Comparison of ENCODE assay signal across 19 cellular contexts in genomic region chr18:56210466-56210865, GRCh38.
DNase-seq lines count a peak whose midpoint lies in the region; ATAC-seq and TF ChIP-seq lines count a peak whose summit lies in the region.
"Had no signal": no experiment of that assay in that cellular context is flagged by ENCODE, and none has a peak within 500 bp of the region (broad histone marks: within the 10 kb centered on the region; RNA-seq: fewer than 3 reads in every experiment).

No MANE protein-coding gene starts in this region.

- POLR2A ChIA-PET in IMR-90 (lab: Charles Lee; ENCODE audit: unreplicated experiment), result no interaction called here

- H3K4me2 ChIP-seq in BLaER1 treated with 17β-estradiol and CSF1 and Interleukin-3, amounts not matched to agents 10 nM and 100 nM, result peak overlapping the region in 9 of 11 experiments; percentile 17 to 82 (median 76); a peak in 18 of 22 replicates
- H3K4me2 ChIP-seq in IMR-90 (ENCODE audit: low read depth, low read length), result no peak overlapping the region

- no peaks in the 10 kb centered on the region for H3K79me1 ChIP-seq in IMR-90 (ENCODE audit: low read depth in 1 of 2, low read length in 2 of 2)

- H2BK15ac ChIP-seq in IMR-90 (ENCODE audit: low read depth, low read length), result no peak overlapping the region

- WGBS in IMR-90 (ENCODE audit: extremely low coverage in 2 of 2, insufficient read length in 1 of 2), 2 experiments, result no CpG with 5 or more reads among the region's 1 CpG
- 66% methylated on average over 1 of the region's 1 CpG for WGBS in right cardiac atrium
- WGBS in aorta, 2 donors, result 71 to 74% methylated on average over 1 of the region's 1 CpG

- no peak overlapping the region for H4K8ac ChIP-seq in IMR-90 (ENCODE audit: low read depth in 2 of 2, low read length in 2 of 2)

- no peak overlapping the region for H3K14ac ChIP-seq in IMR-90 (replicated peaks; ENCODE audit: low read depth, low read length)

- peak overlapping the region in 5 of 10 experiments; percentile 6 to 13 (median 8); a peak in 6 of 20 replicates for H3K4me3 ChIP-seq in BLaER1 treated with 17β-estradiol and CSF1 and Interleukin-3, amounts not matched to agents 10 nM and 100 nM
- H3K4me3 ChIP-seq in IMR-90 (ENCODE audit: insufficient read depth, low read depth, low read length) (no peak overlapping the region), right cardiac atrium (ENCODE audit: low read length) (no peak overlapping the region), aorta (ENCODE audit: low read length in 2 of 2) (no peak overlapping the region)
- H3K4me3 ChIP-seq: GM12878 had no signal

- H3K4me3 Mint-ChIP-seq in glutamatergic neuron (ENCODE audit: unreplicated experiment), result no peak overlapping the region
- H3K4me3 Mint-ChIP-seq: CD14-positive monocyte; CD4-positive, alpha-beta memory T cell; HFFc6; IgD-negative memory B cell had no signal

- in situ Hi-C loops in IMR-90 (cut with MboI; ENCODE audit: low sequenced_read_pairs), result no loop called here

- no TSS peak for BruUV-seq in IMR-90 (replicated peaks; lab: Mats Ljungman, UMichigan)

- dilution Hi-C loops in IMR-90 (cut with HindIII; ENCODE audit: low sequenced_read_pairs, unreplicated experiment), result no loop called here

- no peak for TF ChIP-seq CTCF in IMR-90 (conservative IDR thresholded peaks at IDR 0.05; ENCODE audit: low read depth, low read length)
- no peak for TF ChIP-seq CTCF in glutamatergic neuron (IDR thresholded peaks at IDR 0.05; ENCODE audit: partially characterized antibody, unreplicated experiment)

- peak overlapping the region in 6 of 11 experiments; percentile 5 to 79 (median 74); a peak in 12 of 22 replicates for H3K9ac ChIP-seq in BLaER1 treated with 17β-estradiol and CSF1 and Interleukin-3, amounts not matched to agents 10 nM and 100 nM
- no peak overlapping the region for H3K9ac ChIP-seq in IMR-90 (ENCODE audit: low read depth, low read length)

- peaks cover 0 to 24% (median 4%) of the 10 kb centered on the region in 11 experiments; a peak in 16 of 22 replicates for H3K9me3 ChIP-seq in BLaER1 treated with 17β-estradiol and CSF1 and Interleukin-3, amounts not matched to agents 10 nM and 100 nM (replicated peaks in 1 of 11)
- H3K9me3 ChIP-seq in IMR-90 (ENCODE audit: control insufficient read depth, insufficient read depth, low read length), result no peaks in the 10 kb centered on the region
- no peaks in the 10 kb centered on the region for H3K9me3 ChIP-seq in right cardiac atrium (ENCODE audit: control insufficient read depth, low read length)
- no peaks in the 10 kb centered on the region for H3K9me3 ChIP-seq in aorta (ENCODE audit: control insufficient read depth, low read length)
- H3K9me3 ChIP-seq: BE2C had no signal

- no peak overlapping the region for H3K18ac ChIP-seq in IMR-90 (ENCODE audit: low read depth, low read length)

- no peaks in the 10 kb centered on the region for H3K36me3 ChIP-seq in BLaER1 treated with 17β-estradiol and CSF1 and Interleukin-3, amounts not matched to agents 10 nM and 100 nM
- H3K36me3 ChIP-seq in IMR-90 (ENCODE audit: control insufficient read depth, insufficient read depth, low read length), result no peaks in the 10 kb centered on the region
- no peaks in the 10 kb centered on the region for H3K36me3 ChIP-seq in aorta (ENCODE audit: control insufficient read depth in 1 of 2, insufficient read depth in 2 of 2, low read length in 1 of 2)
- H3K36me3 ChIP-seq: BE2C had no signal

- no peak overlapping the region for H2AK9ac ChIP-seq in IMR-90 (replicated peaks; ENCODE audit: low read depth, low read length, poor library complexity)

- H4K91ac ChIP-seq in IMR-90 (ENCODE audit: insufficient read depth, low read depth, low read length), result no peak overlapping the region

- H3K36me3 Mint-ChIP-seq in glutamatergic neuron (ENCODE audit: unreplicated experiment), result peaks cover 8% of the 10 kb centered on the region
- H3K36me3 Mint-ChIP-seq: CD14-positive monocyte; CD4-positive, alpha-beta memory T cell; IgD-negative memory B cell had no signal

- no peak overlapping the region for H2BK120ac ChIP-seq in IMR-90 (ENCODE audit: low read depth, low read length)

- H2BK5ac ChIP-seq in IMR-90 (ENCODE audit: low read depth, low read length, poor library complexity, severe bottlenecking), result no peak overlapping the region

- peak overlapping the region in 8 of 11 experiments; percentile 4 to 96 (median 83); a peak in 14 of 22 replicates for H3K27ac ChIP-seq in BLaER1 treated with 17β-estradiol and CSF1 and Interleukin-3, amounts not matched to agents 10 nM and 100 nM
- H3K27ac ChIP-seq in IMR-90 (ENCODE audit: insufficient read depth, low read length), result no peak overlapping the region
- no peak overlapping the region for H3K27ac ChIP-seq in right cardiac atrium (ENCODE audit: low read length)
- no peak overlapping the region for H3K27ac ChIP-seq in aorta (ENCODE audit: low read depth in 1 of 2, low read length in 2 of 2)
- H3K27ac ChIP-seq: HL-60 had no signal

- ATAC-seq in IMR-90 (ENCODE audit: low read depth) (no peak), Right ventricle myocardium superior (ENCODE audit: poor library complexity) (no peak), right cardiac atrium (no peak), aorta (ENCODE audit: low FRiP score) (no peak)
- ATAC-seq: GM12878, HCT116 had no signal

- intact Hi-C loops in IMR-90 (cut with micrococcal nuclease) (no loop called here), Right ventricle myocardium superior (cut with DNase I) (no loop called here), right cardiac atrium (cut with DNase I) (no loop called here), aorta (cut with DNase I) (no loop called here)

- H3K9me1 ChIP-seq in IMR-90 (ENCODE audit: insufficient read depth, low read length), result no peaks in the 10 kb centered on the region

- H3K27me3 Mint-ChIP-seq in glutamatergic neuron (ENCODE audit: unreplicated experiment), result peaks cover 9% of the 10 kb centered on the region
- H3K27me3 Mint-ChIP-seq: CD4-positive, alpha-beta memory T cell; IgD-negative memory B cell had no signal

- TF ChIP-seq RAD21 in IMR-90 (IDR thresholded peaks at IDR 0.05; ENCODE audit: low read length), result no peak

- H3K27me3 ChIP-seq in BLaER1 treated with 17β-estradiol and CSF1 and Interleukin-3, amounts not matched to agents 10 nM and 100 nM, result no peaks in the 10 kb centered on the region
- no peaks in the 10 kb centered on the region for H3K27me3 ChIP-seq in IMR-90 (ENCODE audit: control insufficient read depth, insufficient read depth, low read length)
- no peaks in the 10 kb centered on the region for H3K27me3 ChIP-seq in right cardiac atrium (ENCODE audit: control insufficient read depth, insufficient read depth)
- H3K27me3 ChIP-seq in aorta (ENCODE audit: control insufficient read depth in 1 of 2, insufficient read depth in 2 of 2, low read length in 1 of 2), result no peaks in the 10 kb centered on the region
- H3K27me3 ChIP-seq: BE2C had no signal

- no peak overlapping the region for H2BK20ac ChIP-seq in IMR-90 (ENCODE audit: low read depth, low read length)

- no peak overlapping the region for H3K23ac ChIP-seq in IMR-90 (ENCODE audit: low read depth, low read length)

- H2AFZ ChIP-seq in IMR-90 (replicated peaks; ENCODE audit: low read length, poor library complexity), result no peak overlapping the region

- TF ChIP-seq POLR2A in IMR-90 (IDR thresholded peaks at IDR 0.05; ENCODE audit: low read depth, low read length), result no peak

- DNase-seq in IMR-90, result no peak
- no peak for DNase-seq in glutamatergic neuron
- DNase-seq in Right ventricle myocardium superior, result no peak
- no peak for DNase-seq in right cardiac atrium
- DNase-seq in aorta, result no peak
- DNase-seq: ACHN; BE2C; CD4-positive, alpha-beta memory T cell; DMS79 treated with DMSO at 0.1 percent for 48 hours; GF-D8; GOT3; H7; HFFc6 had no signal

- H3K9me3 Mint-ChIP-seq in glutamatergic neuron (ENCODE audit: unreplicated experiment), result peaks cover 3% of the 10 kb centered on the region
- H3K9me3 Mint-ChIP-seq: HFFc6 had no signal

- peaks cover 25% of the 10 kb centered on the region for H3K4me1 Mint-ChIP-seq in glutamatergic neuron (ENCODE audit: low read depth, unreplicated experiment)
- H3K4me1 Mint-ChIP-seq: CD14-positive monocyte; CD4-positive, alpha-beta memory T cell had no signal

- CTCF ChIA-PET in IMR-90 (lab: Yijun Ruan, JAX), result interaction anchor here (0.6 kb wide), 1 partner anchor 965 kb away, joined by 3 read pairs; no protein-coding TSS in a partner anchor

- no peaks in the 10 kb centered on the region for H4K20me1 ChIP-seq in BLaER1 treated with 17β-estradiol and CSF1 and Interleukin-3, amounts not matched to agents 10 nM and 100 nM
- no peaks in the 10 kb centered on the region for H4K20me1 ChIP-seq in IMR-90 (ENCODE audit: insufficient read depth, low read length)

- H4K5ac ChIP-seq in IMR-90 (ENCODE audit: low read depth, low read length), result no peak overlapping the region

- no peak overlapping the region for H3K56ac ChIP-seq in IMR-90 (ENCODE audit: extremely low read depth, insufficient read depth, low read length)

- peaks cover 0 to 91% (median 86%) of the 10 kb centered on the region in 10 experiments; a peak in 17 of 20 replicates for H3K4me1 ChIP-seq in BLaER1 treated with 17β-estradiol and CSF1 and Interleukin-3, amounts not matched to agents 10 nM and 100 nM
- H3K4me1 ChIP-seq in IMR-90 (ENCODE audit: control insufficient read depth, insufficient read depth, low read length) (no peaks in the 10 kb centered on the region), right cardiac atrium (ENCODE audit: control insufficient read depth, insufficient read depth, low read length) (no peaks in the 10 kb centered on the region), aorta (ENCODE audit: control insufficient read depth in 1 of 2, insufficient read depth in 2 of 2, low read length in 2 of 2) (no peaks in the 10 kb centered on the region)
- H3K4me1 ChIP-seq: BE2C had no signal

- no peak overlapping the region for H3K4ac ChIP-seq in IMR-90 (ENCODE audit: low read depth, low read length)

- peak overlapping the region; percentile 63; the same call in 1 of the 2 replicates for H2AK5ac ChIP-seq in IMR-90 (ENCODE audit: low read depth, low read length)

- H3K27ac Mint-ChIP-seq in glutamatergic neuron (ENCODE audit: unreplicated experiment), result peak overlapping the region; percentile 41
- H3K27ac Mint-ChIP-seq: CD14-positive monocyte, HFFc6 had no signal

TF ChIP-seq in IMR-90, 13 proteins besides CTCF, POLR2A, EP300 and RAD21:
- TF ChIP-seq RFX5 (IDR thresholded peaks at IDR 0.05; ENCODE audit: low read depth, low read length) (no peak), SMC3 (IDR thresholded peaks at IDR 0.05; ENCODE audit: low read depth, low read length) (no peak), CHD1 (IDR thresholded peaks at IDR 0.05; ENCODE audit: low read depth, low read length) (no peak), RCOR1 (IDR thresholded peaks at IDR 0.05; ENCODE audit: insufficient replicate concordance, low read length) (no peak), MAFK (IDR thresholded peaks at IDR 0.05; ENCODE audit: low read depth, low read length) (no peak), USF2 (IDR thresholded peaks at IDR 0.05; ENCODE audit: low read depth, low read length) (no peak)

Comparison
In these comparisons a context has a peak if more than half of its experiments do, and no peak if none do; other contexts are left out.
1. H3K27ac ChIP-seq: peak in BLaER1 treated with 17β-estradiol and CSF1 and Interleukin-3, amounts not matched to agents 10 nM and 100 nM (8 of 11); none in IMR-90 (single experiment), right cardiac atrium (single experiment) and aorta (0 of 2).